In the genomic region with DNA sequence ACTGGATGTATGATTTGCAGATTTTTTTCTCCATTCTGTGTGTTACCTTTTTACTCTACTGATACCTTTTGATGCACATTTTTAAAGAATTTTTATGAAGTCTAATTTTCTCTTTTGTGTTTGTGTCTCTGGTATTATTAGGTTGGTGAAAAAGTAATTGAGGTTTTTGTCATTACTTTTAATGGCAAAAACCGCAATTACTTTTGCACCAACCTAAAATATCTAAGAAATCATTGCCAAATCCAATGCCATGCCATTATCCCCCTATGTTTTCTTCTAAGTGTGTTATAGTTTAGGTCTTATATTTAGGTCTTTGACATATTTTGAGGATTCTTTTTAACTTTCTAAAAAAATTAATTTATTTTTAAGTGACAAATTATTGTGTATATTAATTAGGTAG, we compare ENCODE assay signal across 7 cellular contexts.
"Had no signal": no experiment of that assay in that cellular context is flagged by ENCODE, and none has a peak within 500 bp of the region (broad histone marks: within the 10 kb centered on the region; RNA-seq: fewer than 3 reads in every experiment).

No MANE protein-coding gene starts in this region.

- DNase-seq: GM23248, GOT3, H7, KG1 had no signal

- H3K27ac ChIP-seq: GM23248 had no signal

- H3K9me3 ChIP-seq: HAP-1 had no signal

- H3K9ac ChIP-seq: GM23248 had no signal

- H3K4me3 ChIP-seq: GM23248, HAP-1 had no signal

- H3K4me1 ChIP-seq: HAP-1 had no signal

- ATAC-seq: HCT116 had no signal

- H3K36me3 ChIP-seq: HAP-1 had no signal

- H2AFZ ChIP-seq: GM23248 had no signal

- FAIRE-seq: HTR-8/SVneo had no signal
